In genomic region chr4:166198921-166199320, GRCh38 we compare ENCODE assay signal across 18 cellular contexts.
"Had no signal": no experiment of that assay in that cellular context is flagged by ENCODE, and none has a peak within 500 bp of the region (broad histone marks: within the 10 kb centered on the region; RNA-seq: fewer than 3 reads in every experiment).

No MANE protein-coding gene starts in this region.

- H3K27ac Mint-ChIP-seq: activated B cell treated with CpG ODN at 0.5 μM for 24 hours; activated CD4-positive, alpha-beta memory T cell treated with anti-CD3 and anti-CD28 coated beads for 36 hours; activated naive CD8-positive, alpha-beta T cell; type B pancreatic cell had no signal

- H2AFZ ChIP-seq: hepatocyte had no signal

- H3K27me3 ChIP-seq: esophagus squamous epithelium, hepatocyte, pancreas, suprapubic skin had no signal

- H3K4me3 Mint-ChIP-seq: activated B cell treated with CpG ODN at 0.5 μM for 24 hours; activated CD4-positive, alpha-beta memory T cell treated with anti-CD3 and anti-CD28 coated beads for 36 hours; activated naive CD8-positive, alpha-beta T cell; neural crest cell; stimulated activated naive CD8-positive, alpha-beta T cell treated with anti-CD3 and anti-CD28 coated beads, Interleukin-15, amount 100 ng/mL, for 72 hours; type B pancreatic cell had no signal

- H3K4me3 ChIP-seq: esophagus squamous epithelium, hepatocyte, pancreas, smooth muscle cell, suprapubic skin had no signal

- H3K36me3 Mint-ChIP-seq: activated CD4-positive, alpha-beta memory T cell treated with anti-CD3 and anti-CD28 coated beads for 36 hours; activated naive CD8-positive, alpha-beta T cell; type B pancreatic cell had no signal

- H3K27ac ChIP-seq: esophagus squamous epithelium, hepatocyte, pancreas, suprapubic skin had no signal

- H3K4me1 ChIP-seq: esophagus squamous epithelium, pancreas, suprapubic skin had no signal

- H3K4me2 ChIP-seq: hepatocyte, smooth muscle cell had no signal

- H3K27me3 Mint-ChIP-seq: activated B cell treated with CpG ODN at 0.5 μM for 24 hours; activated CD4-positive, alpha-beta memory T cell treated with anti-CD3 and anti-CD28 coated beads for 36 hours; activated naive CD8-positive, alpha-beta T cell; stimulated activated naive CD8-positive, alpha-beta T cell treated with anti-CD3 and anti-CD28 coated beads, Interleukin-15, amount 100 ng/mL, for 72 hours; type B pancreatic cell had no signal

- DNase-seq: activated B cell treated with CpG ODN at 0.5 μM for 24 hours; activated CD4-positive, alpha-beta memory T cell treated with anti-CD3 and anti-CD28 coated beads for 36 hours; activated CD4-positive, alpha-beta T cell treated with anti-CD3 and anti-CD28 coated beads for 4 hours; activated T-cell treated with anti-CD3 and anti-CD28 coated beads for 4 hours; effector CD4-positive, alpha-beta T cell; esophagus squamous epithelium; foreskin fibroblast; pancreas; stimulated activated CD4-positive, alpha-beta T cell treated with anti-CD3 and anti-CD28 coated beads, Interleukin-4, amount 100 ng/mL, for 1 hour; stimulated activated naive CD8-positive, alpha-beta T cell treated with anti-CD3 and anti-CD28 coated beads, Interleukin-15, amount 100 ng/mL, for 72 hours had no signal

- H3K9me3 ChIP-seq: esophagus squamous epithelium, pancreas, suprapubic skin had no signal

- H3K36me3 ChIP-seq: esophagus squamous epithelium, pancreas, suprapubic skin had no signal

- ATAC-seq: left lobe of liver; pancreas; sciatic nerve; stimulated activated naive CD8-positive, alpha-beta T cell treated with anti-CD3 and anti-CD28 coated beads, Interleukin-15, amount 100 ng/mL, for 72 hours had no signal

- H3K4me1 Mint-ChIP-seq: activated B cell treated with CpG ODN at 0.5 μM for 24 hours; neural crest cell; stimulated activated naive CD8-positive, alpha-beta T cell treated with anti-CD3 and anti-CD28 coated beads, Interleukin-15, amount 100 ng/mL, for 72 hours had no signal

- H3K9me3 Mint-ChIP-seq: activated B cell treated with CpG ODN at 0.5 μM for 24 hours; activated CD4-positive, alpha-beta memory T cell treated with anti-CD3 and anti-CD28 coated beads for 36 hours; neural crest cell; type B pancreatic cell had no signal

- H3K79me2 ChIP-seq: hepatocyte had no signal
